In the genomic region with DNA sequence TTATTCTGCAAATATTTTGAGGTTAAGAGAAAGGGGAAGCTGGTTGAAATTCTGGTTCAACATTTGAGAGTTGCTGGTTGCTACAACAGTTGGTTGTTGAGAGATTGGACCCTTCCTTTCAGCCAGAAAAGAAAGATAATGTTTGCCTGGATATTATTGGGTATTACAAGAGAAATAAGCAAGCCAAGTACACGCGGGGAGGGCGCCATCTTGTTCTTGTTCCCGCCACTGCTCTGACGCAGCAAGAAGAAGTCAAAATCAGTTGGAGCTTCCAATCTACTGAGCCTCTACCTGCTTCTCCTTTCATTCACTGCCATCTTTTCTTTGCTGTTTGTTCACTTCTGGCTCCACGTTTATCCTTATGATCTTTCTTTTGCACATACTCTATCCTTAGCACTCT, we compare ENCODE assay signal across 33 cellular contexts. TPM values are rescaled to one million over a fixed set of nuclear protein-coding genes. Genes with fewer than 3 reads are reported as not detected.
"Had no signal": no experiment of that assay in that cellular context is flagged by ENCODE, and none has a peak within 500 bp of the region (broad histone marks: within the 10 kb centered on the region; RNA-seq: fewer than 3 reads in every experiment).

No MANE protein-coding gene starts in this region.

- H3K4me1 ChIP-seq: ascending aorta had no signal

- H3K4me3 ChIP-seq: ascending aorta had no signal

- H3K27ac ChIP-seq: ascending aorta, WERI-Rb-1 had no signal

- H3K9me3 ChIP-seq: ascending aorta had no signal

- H3K36me3 ChIP-seq: ascending aorta, WERI-Rb-1 had no signal

- ATAC-seq: activated CD4-positive, alpha-beta T cell treated with anti-CD3 and anti-CD28 coated beads for 36 hours; activated CD4-positive, CD25-positive, alpha-beta regulatory T cell treated with anti-CD3 and anti-CD28 coated beads, Interleukin-2, amount 50 U/mL, for 24 hours; activated CD8-positive, alpha-beta memory T cell treated with anti-CD3 and anti-CD28 coated beads, Interleukin-2, amount 10 ng/mL, durations not matched to agents 7 days and 5 days; activated CD8-positive, alpha-beta T cell treated with anti-CD3 and anti-CD28 coated beads, Interleukin-2, amount 10 ng/mL, durations not matched to agents 7 days and 5 days; activated naive CD8-positive, alpha-beta T cell treated with anti-CD3 and anti-CD28 coated beads, Interleukin-2, amount 50 U/mL, for 24 hours; WTC11 had no signal

- DNase-seq: activated CD4-positive, alpha-beta memory T cell treated with anti-CD3 and anti-CD28 coated beads, Interleukin-2, amount 10 ng/mL, durations not matched to agents 7 days and 5 days; activated CD4-positive, alpha-beta T cell treated with anti-CD3 and anti-CD28 coated beads for 1 hour; activated CD4-positive, alpha-beta T cell treated with anti-CD3 and anti-CD28 coated beads for 36 hours; activated CD4-positive, alpha-beta T cell treated with anti-CD3 and anti-CD28 coated beads for 48 hours; activated CD4-positive, alpha-beta T cell treated with anti-CD3 and anti-CD28 coated beads, Interleukin-2, amount 10 ng/mL, durations not matched to agents 7 days and 5 days; activated CD4-positive, alpha-beta T cell treated with anti-CD3 and anti-CD28 coated beads, Interleukin-2, amount 50 U/mL, for 48 hours; activated CD4-positive, CD25-positive, alpha-beta regulatory T cell; activated CD8-positive, alpha-beta memory T cell treated with anti-CD3 and anti-CD28 coated beads for 24 hours; activated CD8-positive, alpha-beta memory T cell treated with anti-CD3 and anti-CD28 coated beads, Interleukin-2, amount 10 ng/mL, durations not matched to agents 7 days and 5 days; activated CD8-positive, alpha-beta memory T cell treated with anti-CD3 and anti-CD28 coated beads, Interleukin-2, amount 50 U/mL, for 48 hours; activated CD8-positive, alpha-beta T cell treated with anti-CD3 and anti-CD28 coated beads, Interleukin-2, amount 10 ng/mL, durations not matched to agents 7 days and 5 days; activated effector memory CD4-positive, alpha-beta T cell treated with Interleukin-2 at 50 U/mL for 16 hours; activated gamma-delta T cell; activated naive CD4-positive, alpha-beta T cell treated with anti-CD3 and anti-CD28 coated beads, Interleukin-2, amount 10 ng/mL, durations not matched to agents 7 days and 5 days; activated naive CD4-positive, alpha-beta T cell treated with Interleukin-2 at 50 U/mL for 16 hours; activated naive CD8-positive, alpha-beta T cell treated with anti-CD3 and anti-CD28 coated beads, Interleukin-2, amount 10 ng/mL, durations not matched to agents 7 days and 5 days; activated naive CD8-positive, alpha-beta T cell treated with anti-CD3 and anti-CD28 coated beads, Interleukin-2, amount 50 U/mL, for 24 hours; activated T-cell treated with anti-CD3 and anti-CD28 coated beads, Interleukin-2, amount 50 U/mL, for 24 hours; activated T-cell treated with anti-CD3 and anti-CD28 coated beads, Interleukin-2, amount 50 U/mL, for 48 hours; amygdala; anterior cingulate cortex; central memory CD4-positive, alpha-beta T cell; T-helper 2 cell; T-helper 9 cell; WERI-Rb-1 had no signal

- FAIRE-seq: colon had no signal

- H3K27me3 ChIP-seq: ascending aorta had no signal

RNA-seq across cellular contexts. Expression of gene BSPH1, which starts 18.4 kb away (rescaled TPM):
- total RNA-seq: activated CD4-positive, alpha-beta memory T cell treated with anti-CD3 and anti-CD28 coated beads, Interleukin-2, amount 10 ng/mL, durations not matched to agents 7 days and 5 days; activated CD4-positive, alpha-beta T cell treated with anti-CD3 and anti-CD28 coated beads for 36 hours; activated CD4-positive, alpha-beta T cell treated with anti-CD3 and anti-CD28 coated beads, Interleukin-2, amount 10 ng/mL, durations not matched to agents 7 days and 5 days; activated CD8-positive, alpha-beta memory T cell treated with anti-CD3 and anti-CD28 coated beads, Interleukin-2, amount 10 ng/mL, durations not matched to agents 7 days and 5 days; activated CD8-positive, alpha-beta T cell treated with anti-CD3 and anti-CD28 coated beads, Interleukin-2, amount 10 ng/mL, durations not matched to agents 7 days and 5 days; activated naive CD8-positive, alpha-beta T cell treated with anti-CD3 and anti-CD28 coated beads, Interleukin-2, amount 10 ng/mL, durations not matched to agents 7 days and 5 days; activated T-helper 2 cell treated with anti-CD3 and anti-CD28 coated beads, Interferon-gamma antibody, Interleukin-2, Interleukin-4, amounts not matched to agents 10 μg/mL and 5 μg/mL and 100 μg/mL, durations not matched to agents 14 hours and 24 hours and 36 hours; ascending aorta; cardiac septum; cerebellum; WTC11 had no signal
- polyA plus RNA-seq: adipose tissue had no signal

RNA-seq across cellular contexts. Expression of gene ELSPBP1, which starts 20.9 kb away (rescaled TPM):
- total RNA-seq: activated CD4-positive, alpha-beta memory T cell treated with anti-CD3 and anti-CD28 coated beads, Interleukin-2, amount 10 ng/mL, durations not matched to agents 7 days and 5 days; activated CD4-positive, alpha-beta T cell treated with anti-CD3 and anti-CD28 coated beads for 36 hours; activated CD4-positive, alpha-beta T cell treated with anti-CD3 and anti-CD28 coated beads, Interleukin-2, amount 10 ng/mL, durations not matched to agents 7 days and 5 days; activated CD8-positive, alpha-beta memory T cell treated with anti-CD3 and anti-CD28 coated beads, Interleukin-2, amount 10 ng/mL, durations not matched to agents 7 days and 5 days; activated CD8-positive, alpha-beta T cell treated with anti-CD3 and anti-CD28 coated beads, Interleukin-2, amount 10 ng/mL, durations not matched to agents 7 days and 5 days; activated naive CD8-positive, alpha-beta T cell treated with anti-CD3 and anti-CD28 coated beads, Interleukin-2, amount 10 ng/mL, durations not matched to agents 7 days and 5 days; activated T-helper 2 cell treated with anti-CD3 and anti-CD28 coated beads, Interferon-gamma antibody, Interleukin-2, Interleukin-4, amounts not matched to agents 10 μg/mL and 5 μg/mL and 100 μg/mL, durations not matched to agents 14 hours and 24 hours and 36 hours; ascending aorta; cardiac septum; cerebellum; WTC11 had no signal
- polyA plus RNA-seq: adipose tissue had no signal
